ENCODE assay signal across 19 cellular contexts in genomic region chr1:204873176-204873575, GRCh38. TPM values are rescaled to one million over a fixed set of nuclear protein-coding genes. Genes with fewer than 3 reads are reported as not detected.
"Had no signal": no experiment of that assay in that cellular context is flagged by ENCODE, and none has a peak within 500 bp of the region (broad histone marks: within the 10 kb centered on the region; RNA-seq: fewer than 3 reads in every experiment).

No MANE protein-coding gene starts in this region.

- H3K4me3 Mint-ChIP-seq: activated CD4-positive, alpha-beta memory T cell treated with anti-CD3 and anti-CD28 coated beads, Interleukin-2, amount 10 ng/mL, durations not matched to agents 7 days and 5 days; activated CD4-positive, alpha-beta T cell treated with anti-CD3 and anti-CD28 coated beads, Interleukin-2, amount 10 ng/mL, durations not matched to agents 24 days and 14 days; activated naive CD4-positive, alpha-beta T cell treated with anti-CD3 and anti-CD28 coated beads, Interleukin-2, amount 50 U/mL, for 24 hours; endodermal cell; natural killer cell; T-helper 17 cell had no signal

- H3K4me1 Mint-ChIP-seq: activated CD4-positive, alpha-beta memory T cell treated with anti-CD3 and anti-CD28 coated beads, Interleukin-2, amount 10 ng/mL, durations not matched to agents 7 days and 5 days; activated CD4-positive, alpha-beta T cell treated with anti-CD3 and anti-CD28 coated beads, Interleukin-2, amount 10 ng/mL, durations not matched to agents 24 days and 14 days; activated naive CD4-positive, alpha-beta T cell treated with anti-CD3 and anti-CD28 coated beads, Interleukin-2, amount 50 U/mL, for 24 hours; natural killer cell; T-helper 17 cell had no signal

- H3K36me3 Mint-ChIP-seq: activated naive CD4-positive, alpha-beta T cell treated with anti-CD3 and anti-CD28 coated beads, Interleukin-2, amount 50 U/mL, for 24 hours; natural killer cell had no signal

- H3K9me3 Mint-ChIP-seq: activated CD4-positive, alpha-beta memory T cell treated with anti-CD3 and anti-CD28 coated beads, Interleukin-2, amount 10 ng/mL, durations not matched to agents 7 days and 5 days; activated CD4-positive, alpha-beta T cell treated with anti-CD3 and anti-CD28 coated beads, Interleukin-2, amount 10 ng/mL, durations not matched to agents 24 days and 14 days; activated naive CD4-positive, alpha-beta T cell treated with anti-CD3 and anti-CD28 coated beads, Interleukin-2, amount 50 U/mL, for 24 hours; endodermal cell; natural killer cell had no signal

- DNase-seq: activated CD4-positive, alpha-beta memory T cell treated with anti-CD3 and anti-CD28 coated beads, Interleukin-2, amount 10 ng/mL, durations not matched to agents 7 days and 5 days; activated CD4-positive, alpha-beta T cell treated with anti-CD3 and anti-CD28 coated beads, Interleukin-2, amount 10 ng/mL, durations not matched to agents 24 days and 14 days; activated gamma-delta T cell treated with Interleukin-2 at 50 U/mL for 16 hours; activated T-cell treated with anti-CD3 and anti-CD28 coated beads for 4 hours; brain microvascular endothelial cell; central memory CD4-positive, alpha-beta T cell; colonic mucosa; endodermal cell; lower lobe of right lung; natural killer cell; spleen; stimulated activated CD4-positive, alpha-beta T cell treated with anti-CD3 and anti-CD28 coated beads, Interleukin-4, amount 100 ng/mL, for 24 hours; stimulated activated naive CD4-positive, alpha-beta T cell treated with Interleukin-2 at 50 U/mL for 16 hours; SW 1271; T-helper 17 cell; tibial artery had no signal

- H3K27ac Mint-ChIP-seq: activated CD4-positive, alpha-beta memory T cell treated with anti-CD3 and anti-CD28 coated beads, Interleukin-2, amount 10 ng/mL, durations not matched to agents 7 days and 5 days; activated CD4-positive, alpha-beta T cell treated with anti-CD3 and anti-CD28 coated beads, Interleukin-2, amount 10 ng/mL, durations not matched to agents 24 days and 14 days; activated naive CD4-positive, alpha-beta T cell treated with anti-CD3 and anti-CD28 coated beads, Interleukin-2, amount 50 U/mL, for 24 hours; endodermal cell; natural killer cell; T-helper 17 cell had no signal

- H3K27ac ChIP-seq: ascending aorta, brain microvascular endothelial cell, colonic mucosa, lower lobe of right lung, spleen, tibial artery had no signal

RNA-seq across cellular contexts. Expression of gene NFASC, which starts 2.5 kb away (rescaled TPM):
- total RNA-seq: osteocyte had no signal
